In the genomic region with DNA sequence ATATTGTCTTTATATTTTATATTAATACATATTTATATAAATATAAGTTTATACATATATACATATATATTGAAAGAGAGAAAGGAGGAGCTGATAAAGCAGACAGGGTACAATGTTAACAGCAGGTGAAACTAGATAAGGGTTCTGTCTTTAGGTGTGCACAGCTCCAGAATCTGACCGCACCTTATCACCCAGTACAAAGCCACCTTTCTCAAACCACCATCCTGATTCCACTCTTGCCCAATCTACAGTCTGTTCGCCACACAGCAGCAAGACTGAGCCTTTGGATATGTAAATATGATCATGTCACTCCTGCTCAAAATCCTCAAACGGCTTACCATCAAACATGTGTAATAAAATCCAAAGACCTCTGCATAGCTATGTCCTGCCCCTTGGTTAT, we compare ENCODE assay signal across 1 cellular context.
TF ChIP-seq lines count a peak whose summit lies in the region.

No MANE protein-coding gene starts in this region.

TF ChIP-seq in HepG2, 621 proteins besides CTCF, POLR2A, EP300 and RAD21:
- TF ChIP-seq POGZ (CRISPR knock-in tag; IDR thresholded peaks at IDR 0.05) (no peak), ZNF879 (CRISPR knock-in tag; IDR thresholded peaks at IDR 0.05) (no peak), ZNF431 (CRISPR knock-in tag; IDR thresholded peaks at IDR 0.05; ENCODE audit: borderline replicate concordance, low read depth) (no peak), ZNF12 (CRISPR knock-in tag; IDR thresholded peaks at IDR 0.05) (0 out of 2 replicates have a peak, but pooled peaks have one; percentile 13)
